Comparison of ENCODE assay signal across 9 cellular contexts in genomic region chr7:131326576-131326975, GRCh38. TPM values are rescaled to one million over a fixed set of nuclear protein-coding genes. Genes with fewer than 3 reads are reported as not detected.
A peak's percentile ranks its signal among the peaks of the same experiment; 100 is the strongest.
DNase-seq lines count a peak whose midpoint lies in the region; ATAC-seq and TF ChIP-seq lines count a peak whose summit lies in the region.
"Had no signal": no experiment of that assay in that cellular context is flagged by ENCODE, and none has a peak within 500 bp of the region (broad histone marks: within the 10 kb centered on the region; RNA-seq: fewer than 3 reads in every experiment).

No MANE protein-coding gene starts in this region.

- peaks cover 8% of the 10 kb centered on the region; the same call in 1 of the 2 replicates for H3K36me3 ChIP-seq in ACC112 (ENCODE audit: insufficient read depth, low read length)

- no peaks in the 10 kb centered on the region for H3K36me3 Mint-ChIP-seq in naive thymus-derived CD8-positive, alpha-beta T cell

- no peaks in the 10 kb centered on the region for H3K27me3 ChIP-seq in ACC112 (ENCODE audit: insufficient read depth, low read length)

- H3K4me1 ChIP-seq in ACC112 (ENCODE audit: control insufficient read depth, insufficient read depth, low read length, unreplicated experiment) = peaks cover 32% of the 10 kb centered on the region

- H3K27me3 Mint-ChIP-seq in naive thymus-derived CD8-positive, alpha-beta T cell = no peaks in the 10 kb centered on the region

- no peak for DNase-seq in LNCaP clone FGC (ENCODE audit: low read depth)
- no peak for DNase-seq in naive thymus-derived CD8-positive, alpha-beta T cell
- DNase-seq in SK-N-DZ (ENCODE audit: low spot score) = no peak
- no peak for DNase-seq in NCI-H1436 (lab: John Stamatoyannopoulos, UW)
- no peak for DNase-seq in activated CD8-positive, alpha-beta memory T cell treated with anti-CD3 and anti-CD28 coated beads, Interleukin-2, amount 50 U/mL, for 4 hours
- DNase-seq: activated CD4-positive, CD25-positive, alpha-beta regulatory T cell treated with anti-CD3 and anti-CD28 coated beads, Interleukin-2, amount 50 U/mL, for 72 hours had no signal

- H3K4me3 ChIP-seq in ACC112 (ENCODE audit: low read depth, low read length) = peak overlapping the region; percentile 95
- H3K4me3 ChIP-seq in LNCaP clone FGC (ENCODE audit: low read depth, low read length) = peak overlapping the region; percentile 96

- no peak for TF ChIP-seq CTCF in LNCaP clone FGC (IDR thresholded peaks at IDR 0.05; ENCODE audit: control insufficient read depth, extremely low read depth, insufficient read depth)

- H2AFZ ChIP-seq in ACC112 (ENCODE audit: low read length, unreplicated experiment) = peak overlapping the region; percentile 90

- peak overlapping the region; percentile 84 to 100 (median 98) for H3K4me3 Mint-ChIP-seq in naive thymus-derived CD8-positive, alpha-beta T cell

- peak overlapping the region; percentile 96 to 99 (median 98) for H3K27ac Mint-ChIP-seq in naive thymus-derived CD8-positive, alpha-beta T cell

- POLR2A ChIA-PET in naive thymus-derived CD8-positive, alpha-beta T cell (lab: Charles Lee) = interaction anchor here (1.2 to 3.5 kb wide), 6 partner anchors 24 to 258 kb away, joined by 3 to 45 read pairs (median 4); no protein-coding TSS in a partner anchor

- H3K79me2 ChIP-seq in ACC112 (ENCODE audit: control insufficient read depth, insufficient read depth, low read length, unreplicated experiment) = peaks cover 43% of the 10 kb centered on the region

- ATAC-seq in naive thymus-derived CD8-positive, alpha-beta T cell = no peak
- no peak for ATAC-seq in GM19395 (IDR thresholded peaks at IDR 0.05; ENCODE audit: unreplicated experiment)

- H3K27ac ChIP-seq in ACC112 (ENCODE audit: low read depth, low read length) (peak overlapping the region; percentile 90), cingulate gyrus (ENCODE audit: low read depth, low read length) (peak overlapping the region; percentile 91)

- H3K9me3 Mint-ChIP-seq in naive thymus-derived CD8-positive, alpha-beta T cell = no peaks in the 10 kb centered on the region

- H3K4me1 Mint-ChIP-seq in naive thymus-derived CD8-positive, alpha-beta T cell = peaks cover 24 to 71% (median 58%) of the 10 kb centered on the region in 4 donors

RNA-seq across cellular contexts. Expression of gene MKLN1, which starts 1.1 kb away (rescaled TPM):
- total RNA-seq in naive thymus-derived CD8-positive, alpha-beta T cell = 10 to 100 TPM; 63.6 to 66.1 TPM
- polyA plus RNA-seq in naive thymus-derived CD8-positive, alpha-beta T cell = 10 to 100 TPM; 17.0 to 20.2 (median 20.0) TPM
- 9.9 and 11.2 TPM in 2 replicates for polyA plus RNA-seq in SK-N-DZ (2014; cell fraction: cytosol; rRNA removed)
- 14.5 and 21.7 TPM in 2 replicates for polyA plus RNA-seq in SK-N-DZ (2014; cell fraction: nucleus; rRNA removed)
